ENCODE assay signal across 16 cellular contexts in genomic region chr12:93537769-93538168, GRCh38. TPM values are rescaled to one million over a fixed set of nuclear protein-coding genes. Genes with fewer than 3 reads are reported as not detected.
A peak's percentile ranks its signal among the peaks of the same experiment; 100 is the strongest.
DNase-seq lines count a peak whose midpoint lies in the region; ATAC-seq and TF ChIP-seq lines count a peak whose summit lies in the region.
"Had no signal": no experiment of that assay in that cellular context is flagged by ENCODE, and none has a peak within 500 bp of the region (broad histone marks: within the 10 kb centered on the region; RNA-seq: fewer than 3 reads in every experiment).

No MANE protein-coding gene starts in this region.

- H3K36me3 ChIP-seq in DOHH2 (ENCODE audit: control insufficient read depth, low read length): no peaks in the 10 kb centered on the region
- no peaks in the 10 kb centered on the region for H3K36me3 ChIP-seq in osteoblast (ENCODE audit: insufficient read depth, low read length)
- H3K36me3 ChIP-seq: ovary had no signal

- no peak overlapping the region for H3K27ac ChIP-seq in DOHH2 (ENCODE audit: low read depth, low read length)
- H3K27ac ChIP-seq in osteoblast (ENCODE audit: low read depth, low read length): no peak overlapping the region
- H3K27ac ChIP-seq: ovary had no signal

- H3K4me1 ChIP-seq in DOHH2 (ENCODE audit: control insufficient read depth, low read length): peaks cover 13% of the 10 kb centered on the region
- no peaks in the 10 kb centered on the region for H3K4me1 ChIP-seq in osteoblast (ENCODE audit: insufficient read depth, low read length)

- no peak overlapping the region for H3K4me2 ChIP-seq in DOHH2 (ENCODE audit: low read length)
- H3K4me2 ChIP-seq in osteoblast (ENCODE audit: insufficient read depth, low read length): no peak overlapping the region

- H2AFZ ChIP-seq in osteoblast (ENCODE audit: low read length): no peak overlapping the region

- H3K4me3 ChIP-seq in DOHH2 (ENCODE audit: low read length) (no peak overlapping the region), NB4 (ENCODE audit: low read depth, low read length) (no peak overlapping the region), epithelial cell of proximal tubule (ENCODE audit: low read depth, low read length) (no peak overlapping the region), osteoblast (ENCODE audit: insufficient read depth, low read length) (no peak overlapping the region)
- H3K4me3 ChIP-seq: ovary had no signal

- no peaks in the 10 kb centered on the region for H4K20me1 ChIP-seq in DOHH2 (ENCODE audit: control insufficient read depth, insufficient read depth, low read depth, low read length)
- H4K20me1 ChIP-seq in osteoblast (ENCODE audit: insufficient read depth, low read length): no peaks in the 10 kb centered on the region

- H3K79me2 ChIP-seq in DOHH2 (ENCODE audit: control insufficient read depth, low read length) (no peaks in the 10 kb centered on the region), osteoblast (ENCODE audit: insufficient read depth, low read length) (no peaks in the 10 kb centered on the region)

- H3K9me2 ChIP-seq in DOHH2 (replicated peaks; ENCODE audit: control insufficient read depth, low read length): no peaks in the 10 kb centered on the region

- ATAC-seq in GM19467 (IDR thresholded peaks at IDR 0.05; ENCODE audit: unreplicated experiment) (no peak), HG03135 (IDR thresholded peaks at IDR 0.05; ENCODE audit: unreplicated experiment) (no peak), GM18867 (IDR thresholded peaks at IDR 0.05; ENCODE audit: unreplicated experiment) (no peak)
- ATAC-seq: stimulated activated naive CD8-positive, alpha-beta T cell treated with anti-CD3 and anti-CD28 coated beads, Interleukin-15, amount 100 ng/mL, for 72 hours had no signal

- H3F3A ChIP-seq in DOHH2 (ENCODE audit: control insufficient read depth, insufficient read depth): peaks cover 3% of the 10 kb centered on the region; the same call in 1 of the 2 replicates

- no peaks in the 10 kb centered on the region for H3K9me3 ChIP-seq in DOHH2 (ENCODE audit: control insufficient read depth, insufficient read depth, low read length)
- H3K9me3 ChIP-seq in osteoblast (ENCODE audit: low read depth, low read length): no peaks in the 10 kb centered on the region
- H3K9me3 ChIP-seq: ovary had no signal

- peak; percentile 39 for TF ChIP-seq CTCF in DOHH2 (IDR thresholded peaks at IDR 0.05; ENCODE audit: low read depth, low read length, poor library complexity, severe bottlenecking)
- peak; percentile 27 for TF ChIP-seq CTCF in NB4 (IDR thresholded peaks at IDR 0.05; ENCODE audit: low read depth, low read length)
- peak; percentile 24 for TF ChIP-seq CTCF in epithelial cell of proximal tubule (conservative IDR thresholded peaks at IDR 0.05; ENCODE audit: low read depth, low read length)
- TF ChIP-seq CTCF in osteoblast (IDR thresholded peaks at IDR 0.05; ENCODE audit: extremely low read depth, low read depth, low read length): peak; percentile 7

- no peak for DNase-seq in NB4 (ENCODE audit: low read depth)
- no peak for DNase-seq in epithelial cell of proximal tubule (ENCODE audit: low read depth)
- DNase-seq in osteoblast (ENCODE audit: insufficient read length, low spot score, missing footprints): no peak
- no peak for DNase-seq in stimulated activated CD4-positive, alpha-beta T cell treated with anti-CD3 and anti-CD28 coated beads, Interleukin-4, amount 100 ng/mL, for 24 hours
- DNase-seq: activated CD4-positive, alpha-beta T cell treated with anti-CD3 and anti-CD28 coated beads, Interleukin-2, amount 10 ng/mL, durations not matched to agents 24 days and 14 days; activated effector memory CD4-positive, alpha-beta T cell treated with Interleukin-2 at 50 U/mL for 16 hours; Calu3; NCI-H2029 treated with DMSO at 0.1 percent for 48 hours; ovary; stimulated activated CD4-positive, alpha-beta T cell treated with anti-CD3 and anti-CD28 coated beads, Interleukin-1b, Interleukin-23, amount 100 ng/mL, for 48 hours; stimulated activated naive CD8-positive, alpha-beta T cell treated with anti-CD3 and anti-CD28 coated beads, Interleukin-15, amount 100 ng/mL, for 72 hours; trophoblast cell had no signal

- no peak for TF ChIP-seq POLR2A in NB4 (IDR thresholded peaks at IDR 0.05; ENCODE audit: extremely low read depth, insufficient read length)

- 0 out of 2 replicates have a peak, but pooled peaks cover 5% of the 10 kb centered on the region for H3K27me3 ChIP-seq in DOHH2 (ENCODE audit: control insufficient read depth, low read length)
- H3K27me3 ChIP-seq in osteoblast (ENCODE audit: insufficient read depth, low read length): no peaks in the 10 kb centered on the region
- H3K27me3 ChIP-seq: ovary had no signal

RNA-seq across cellular contexts. Expression of gene SOCS2, which starts 34.7 kb away (rescaled TPM):
- 16.1 and 18.2 TPM in 2 replicates for total RNA-seq in epithelial cell of proximal tubule
- 32.6 and 40.7 TPM in 2 replicates for total RNA-seq in osteoblast
